ENCODE assay signal across 1 cellular context in genomic region chr11:134120143-134120850, GRCh38.
TF ChIP-seq lines count a peak whose summit lies in the region.

No MANE protein-coding gene starts in this region.

TF ChIP-seq in HepG2, 621 proteins besides CTCF, POLR2A, EP300 and RAD21 (continued from another document):
- TF ChIP-seq ZNF280D (CRISPR knock-in tag; IDR thresholded peaks at IDR 0.05) (no peak), CREBL2 (CRISPR knock-in tag; IDR thresholded peaks at IDR 0.05; ENCODE audit: borderline replicate concordance) (no peak), NFAT5 (CRISPR knock-in tag; IDR thresholded peaks at IDR 0.05) (no peak), ZNF446 (CRISPR knock-in tag; IDR thresholded peaks at IDR 0.05) (no peak), MLX (CRISPR knock-in tag; IDR thresholded peaks at IDR 0.05) (no peak), HNF4G (IDR thresholded peaks at IDR 0.05; ENCODE audit: borderline replicate concordance, low read depth, low read length) (no peak), HNF4G (CRISPR knock-in tag; IDR thresholded peaks at IDR 0.05; ENCODE audit: borderline replicate concordance, low read depth) (no peak), MTF1 (CRISPR knock-in tag; IDR thresholded peaks at IDR 0.05) (no peak), IKZF1 (IDR thresholded peaks at IDR 0.05) (no peak), TEAD3 (CRISPR knock-in tag; optimal IDR thresholded peaks at IDR 0.05; ENCODE audit: borderline replicate concordance) (no peak), U2AF2 (IDR thresholded peaks at IDR 0.05; ENCODE audit: low read depth, low read length) (no peak), KLF11 (CRISPR knock-in tag; IDR thresholded peaks at IDR 0.05) (no peak), ARNT2 (CRISPR knock-in tag; IDR thresholded peaks at IDR 0.05; ENCODE audit: low read depth) (no peak), XRCC5 (optimal IDR thresholded peaks at IDR 0.05; ENCODE audit: low read length) (no peak)
